ENCODE assay signal across 17 cellular contexts in the genomic region with DNA sequence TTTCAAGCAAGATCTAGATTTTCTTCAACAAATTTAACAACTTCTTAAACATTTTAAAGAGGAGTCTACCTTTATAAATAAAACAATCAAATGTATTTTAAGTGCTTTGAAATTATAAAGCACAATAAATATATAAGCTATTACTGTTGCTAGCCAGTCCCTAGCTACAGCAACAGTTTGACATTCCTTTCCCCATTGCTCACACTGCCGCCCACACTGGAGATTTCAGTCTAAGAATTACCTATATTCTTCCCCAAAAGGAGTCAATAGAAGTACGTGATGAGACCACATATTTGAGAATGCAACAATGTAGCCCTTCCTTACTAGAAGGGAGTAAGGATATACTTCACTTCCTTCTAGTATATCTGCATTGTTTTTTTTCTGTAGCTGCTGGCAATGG.
DNase-seq lines count a peak whose midpoint lies in the region; ATAC-seq, FAIRE-seq and TF ChIP-seq lines count a peak whose summit lies in the region.
"Had no signal": no experiment of that assay in that cellular context is flagged by ENCODE, and none has a peak within 500 bp of the region (broad histone marks: within the 10 kb centered on the region; RNA-seq: fewer than 3 reads in every experiment).

No MANE protein-coding gene starts in this region.

- TF ChIP-seq CTCF in AG04449 (IDR thresholded peaks at IDR 0.05; ENCODE audit: insufficient read depth, low read length, missing control alignments), result no peak
- no peak for TF ChIP-seq CTCF in bronchial epithelial cell (IDR thresholded peaks at IDR 0.05; ENCODE audit: insufficient read depth, low read length, severe bottlenecking)

- H3K27ac ChIP-seq in right cardiac atrium (ENCODE audit: low read length), result no peak overlapping the region
- H3K27ac ChIP-seq: A549, cardiac muscle cell had no signal

- CTCF ChIA-PET in AG04449 (lab: Yijun Ruan, JAX), result interaction anchor here (1.0 to 4.3 kb wide), 4 partner anchors 11 to 1206 kb away, joined by 3 to 18 read pairs (median 4); a partner anchor contains a TSS

- no peak for ATAC-seq in HG03469 (IDR thresholded peaks at IDR 0.05; ENCODE audit: unreplicated experiment)
- no peak for ATAC-seq in right cardiac atrium
- ATAC-seq: mucosa of descending colon had no signal

- H3K4me1 ChIP-seq in right cardiac atrium (ENCODE audit: control insufficient read depth, insufficient read depth, low read length), result no peaks in the 10 kb centered on the region
- H3K4me1 ChIP-seq: A549 had no signal

- POLR2A ChIA-PET in AG04449 (lab: Yijun Ruan, JAX), result interaction anchor here (0.6 to 1.4 kb wide), 2 partner anchors 9 to 65 kb away, joined by 3 to 6 read pairs; a partner anchor contains a TSS

- H3K27me3 ChIP-seq in bronchial epithelial cell (ENCODE audit: control insufficient read depth, insufficient read depth, low read length) (peaks cover 1% of the 10 kb centered on the region), right cardiac atrium (ENCODE audit: control insufficient read depth, insufficient read depth) (no peaks in the 10 kb centered on the region)
- H3K27me3 ChIP-seq: cardiac muscle cell had no signal

- DNase-seq in AG04449 (ENCODE audit: low read depth, low spot score) (peak; percentile 44), HT1080 (ENCODE audit: low read depth) (peak; percentile 27), bronchial epithelial cell (ENCODE audit: low read depth) (peak; percentile 40), kidney glomerular epithelial cell (lab: John Stamatoyannopoulos, UW) (peak; percentile 82), SK-N-DZ (ENCODE audit: low spot score) (no peak), SIG-M5 treated with dmso at 0.1 percent for 504 hours (lab: John Stamatoyannopoulos, UW; ENCODE audit: unreplicated experiment) (no peak), right cardiac atrium (no peak)
- DNase-seq: activated naive CD4-positive, alpha-beta T cell treated with anti-CD3 and anti-CD28 coated beads for 36 hours; mucosa of descending colon; NCI-H2171; NK-92 treated with Interleukin-12 subunit alpha and Interleukin-12 subunit beta, amount 100 ng/mL, for 24 hours; Right ventricle myocardium superior; stimulated activated CD4-positive, alpha-beta T cell treated with anti-CD3 and anti-CD28 coated beads, Interleukin-12 subunit alpha, Interleukin-12 subunit beta, amount 100 ng/mL, for 4 hours had no signal

- H3K4me3 ChIP-seq in AG04449 (ENCODE audit: low read depth, low read length) (no peak overlapping the region), bronchial epithelial cell (ENCODE audit: low read depth, low read length) (no peak overlapping the region), right cardiac atrium (ENCODE audit: low read length) (no peak overlapping the region)
- H3K4me3 ChIP-seq: A549, cardiac muscle cell, mucosa of descending colon had no signal

- no peaks in the 10 kb centered on the region for H3K9me3 ChIP-seq in right cardiac atrium (ENCODE audit: control insufficient read depth, low read length)
- H3K9me3 ChIP-seq: A549, mucosa of descending colon had no signal

- FAIRE-seq in bronchial epithelial cell (lab: Jason Lieb, UNC), result no peak
- FAIRE-seq: A549, keratinocyte had no signal

- 48% methylated on average over 2 of the region's 2 CpGs for WGBS in right cardiac atrium

- intact Hi-C loops in right cardiac atrium (cut with DNase I), result no loop called here

- H3K36me3 ChIP-seq in bronchial epithelial cell (ENCODE audit: control insufficient read depth, insufficient read depth, low read length), result no peaks in the 10 kb centered on the region

Comparison
In these comparisons a context has a peak if more than half of its experiments do, and no peak if none do; other contexts are left out.
1. DNase-seq: peak in AG04449 (single experiment), HT1080 (single experiment), bronchial epithelial cell (single experiment) and kidney glomerular epithelial cell (single experiment); none in SK-N-DZ (single experiment), SIG-M5 treated with dmso at 0.1 percent for 504 hours (single experiment) and right cardiac atrium (0 of 3).